In the genomic region with DNA sequence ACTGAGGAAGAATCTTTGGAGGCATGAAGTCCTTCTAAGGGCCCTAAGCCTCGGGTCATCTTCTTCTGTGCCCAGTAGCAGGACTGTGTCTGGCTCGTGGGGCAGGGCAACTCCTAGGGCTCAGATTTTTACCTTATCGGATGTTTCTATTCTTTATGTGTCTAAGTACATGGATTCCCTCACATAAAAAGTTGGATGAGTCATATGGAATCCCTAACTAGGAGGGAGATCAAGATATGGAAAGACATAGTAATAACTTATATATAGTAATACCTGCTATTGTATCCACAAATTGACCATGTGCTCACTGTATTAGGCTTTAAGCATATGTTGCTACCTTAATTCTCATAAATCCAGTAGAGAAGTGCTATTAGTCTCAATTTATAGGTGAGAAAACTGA, we compare ENCODE assay signal across 21 cellular contexts.
"Had no signal": no experiment of that assay in that cellular context is flagged by ENCODE, and none has a peak within 500 bp of the region (broad histone marks: within the 10 kb centered on the region; RNA-seq: fewer than 3 reads in every experiment).

No MANE protein-coding gene starts in this region.

- FAIRE-seq: colon, frontal cortex, islet of Langerhans had no signal

- DNase-seq: cerebellar nuclear complex; effector memory CD8-positive, alpha-beta T cell; heart right ventricle; hypothalamus; naive thymus-derived CD8-positive, alpha-beta T cell; psoas muscle; retina; right lobe of liver; stimulated activated CD4-positive, alpha-beta T cell treated with anti-CD3 and anti-CD28 coated beads, Interleukin-2, amount 100 ng/mL, for 24 hours; stimulated activated CD4-positive, alpha-beta T cell treated with anti-CD3 and anti-CD28 coated beads, Interleukin-4, amount 100 ng/mL, for 4 hours; stimulated activated naive B cell treated with anti-CD40 and anti-IgM and Interleukin-4, amounts not matched to agents 10 μg/mL and 1 μg/mL and 100 μg/mL, for 72 hours; stimulated activated naive CD8-positive, alpha-beta T cell treated with anti-CD3 and anti-CD28 coated beads, Interleukin-15, amount 100 ng/mL, for 72 hours; testis had no signal

- H3K9me3 Mint-ChIP-seq: dendritic cell treated with granulocyte-macrophage colony-stimulating factor and Interleukin-4, amounts not matched to agents 40 ng/mL and 50 ng/mL, for 4 days had no signal

- H3K36me3 Mint-ChIP-seq: stimulated activated naive B cell treated with anti-CD40 and anti-IgM and Interleukin-4, amounts not matched to agents 10 μg/mL and 1 μg/mL and 100 μg/mL, for 72 hours had no signal

- H3K27ac Mint-ChIP-seq: dendritic cell treated with granulocyte-macrophage colony-stimulating factor and Interleukin-4, amounts not matched to agents 40 ng/mL and 50 ng/mL, for 4 days; effector memory CD8-positive, alpha-beta T cell; naive thymus-derived CD8-positive, alpha-beta T cell; stimulated activated naive B cell treated with anti-CD40 and anti-IgM and Interleukin-4, amounts not matched to agents 10 μg/mL and 1 μg/mL and 100 μg/mL, for 72 hours; stimulated activated naive CD8-positive, alpha-beta T cell treated with anti-CD3 and anti-CD28 coated beads, Interleukin-15, amount 100 ng/mL, for 72 hours had no signal

- H3K4me3 ChIP-seq: heart right ventricle, psoas muscle, right lobe of liver, testis, tibial nerve had no signal

- H3K4me1 ChIP-seq: psoas muscle, right lobe of liver, testis, tibial nerve had no signal

- H3K27me3 Mint-ChIP-seq: dendritic cell treated with granulocyte-macrophage colony-stimulating factor and Interleukin-4, amounts not matched to agents 40 ng/mL and 50 ng/mL, for 4 days had no signal

- H3K9me3 ChIP-seq: neutrophil, psoas muscle, right lobe of liver, testis had no signal

- H3K4me1 Mint-ChIP-seq: stimulated activated naive CD8-positive, alpha-beta T cell treated with anti-CD3 and anti-CD28 coated beads, Interleukin-15, amount 100 ng/mL, for 72 hours had no signal

- H3K27ac ChIP-seq: epithelial cell of prostate, neutrophil, psoas muscle, right lobe of liver, testis, tibial nerve had no signal

- ATAC-seq: effector memory CD8-positive, alpha-beta T cell; left lobe of liver; naive thymus-derived CD8-positive, alpha-beta T cell; psoas muscle; right lobe of liver; stimulated activated naive B cell treated with anti-CD40 and anti-IgM and Interleukin-4, amounts not matched to agents 10 μg/mL and 1 μg/mL and 100 μg/mL, for 72 hours; stimulated activated naive CD8-positive, alpha-beta T cell treated with anti-CD3 and anti-CD28 coated beads, Interleukin-15, amount 100 ng/mL, for 72 hours had no signal

- H3K36me3 ChIP-seq: heart right ventricle, neutrophil, right lobe of liver, tibial nerve had no signal

- H3K4me3 Mint-ChIP-seq: dendritic cell treated with granulocyte-macrophage colony-stimulating factor and Interleukin-4, amounts not matched to agents 40 ng/mL and 50 ng/mL, for 4 days; effector memory CD8-positive, alpha-beta T cell; naive thymus-derived CD8-positive, alpha-beta T cell; stimulated activated naive B cell treated with anti-CD40 and anti-IgM and Interleukin-4, amounts not matched to agents 10 μg/mL and 1 μg/mL and 100 μg/mL, for 72 hours; stimulated activated naive CD8-positive, alpha-beta T cell treated with anti-CD3 and anti-CD28 coated beads, Interleukin-15, amount 100 ng/mL, for 72 hours had no signal

- H3K27me3 ChIP-seq: neutrophil, right lobe of liver, testis had no signal
